2 cellular contexts compared by ENCODE assay signal in the genomic region with DNA sequence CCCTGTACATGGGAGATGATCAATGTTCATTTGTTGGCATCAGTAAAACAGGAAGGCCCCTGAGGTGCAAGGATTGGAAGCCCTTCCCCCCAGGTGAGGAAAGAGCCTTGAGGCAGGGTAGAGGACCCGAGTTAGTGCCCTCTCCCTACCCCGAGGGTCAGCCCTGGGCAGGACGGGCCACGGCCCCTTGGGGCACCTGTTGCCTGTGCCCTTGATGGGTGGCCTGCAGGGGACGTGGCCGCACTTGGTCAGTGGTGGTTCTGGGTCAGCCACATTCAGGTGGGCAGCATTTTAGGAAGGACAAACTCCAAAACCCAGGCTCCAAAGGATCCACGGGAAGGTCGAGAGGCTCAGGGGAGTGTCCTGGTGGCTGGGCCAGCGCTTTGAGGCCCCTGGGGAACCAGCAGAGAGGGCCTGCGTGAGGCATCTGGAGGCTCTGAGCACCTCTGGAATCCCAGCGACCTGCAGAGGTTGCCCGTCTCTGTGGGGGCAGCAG.
A peak's percentile ranks its signal among the peaks of the same experiment; 100 is the strongest.
TF ChIP-seq lines count a peak whose summit lies in the region.

No MANE protein-coding gene starts in this region.

TF ChIP-seq in HEK293, 187 proteins besides CTCF, POLR2A, EP300 and RAD21:
- TF ChIP-seq SCRT2 (tag by site-specific recombination; IDR thresholded peaks at IDR 0.05) (peak; percentile 91), ZNF146 (tag by site-specific recombination; IDR thresholded peaks at IDR 0.05) (no peak), SCRT1 (tag by site-specific recombination; IDR thresholded peaks at IDR 0.05; ENCODE audit: borderline replicate concordance) (peak; percentile 74)
TF ChIP-seq in HEK293: peak in this region for 2.

TF ChIP-seq in H1, 55 proteins besides CTCF, POLR2A, EP300 and RAD21:
- no peak for TF ChIP-seq SIN3A (conservative IDR thresholded peaks at IDR 0.05 in 1 of 2, IDR thresholded peaks at IDR 0.05 in 1 of 2; ENCODE audit: low read depth in 1 of 2, low read length in 2 of 2)
- TF ChIP-seq SP2 (IDR thresholded peaks at IDR 0.05; ENCODE audit: low read length): no peak
- TF ChIP-seq EZH2 (IDR thresholded peaks at IDR 0.05; ENCODE audit: low read depth, low read length, severe bottlenecking): no peak
- TF ChIP-seq HDAC6 (IDR thresholded peaks at IDR 0.05; ENCODE audit: low read depth, low read length): no peak
- TF ChIP-seq SAP30 (IDR thresholded peaks at IDR 0.05; ENCODE audit: insufficient read depth, insufficient replicate concordance, low read length): no peak
- TF ChIP-seq KDM5A (IDR thresholded peaks at IDR 0.05; ENCODE audit: low read length): no peak
- no peak for TF ChIP-seq BACH1 (IDR thresholded peaks at IDR 0.05; ENCODE audit: low read length)
